17 cellular contexts compared by ENCODE assay signal in genomic region chr7:158403013-158403821, GRCh38.
DNase-seq lines count a peak whose midpoint lies in the region; ATAC-seq, FAIRE-seq and TF ChIP-seq lines count a peak whose summit lies in the region.
"Had no signal": no experiment of that assay in that cellular context is flagged by ENCODE, and none has a peak within 500 bp of the region (broad histone marks: within the 10 kb centered on the region; RNA-seq: fewer than 3 reads in every experiment).

No MANE protein-coding gene starts in this region.

- CTCF ChIA-PET in HepG2 (lab: Yijun Ruan, JAX; ENCODE audit: low intra/inter-chr PET ratio, low total read pairs): no interaction called here

- H4K91ac ChIP-seq in trophoblast cell (ENCODE audit: low read depth, low read length): no peak overlapping the region

- intact Hi-C loops in HepG2 (cut with micrococcal nuclease; ENCODE audit: unreplicated experiment) (no loop called here), right lobe of liver (cut with DNase I) (no loop called here), uterus (cut with DNase I; ENCODE audit: low total_unique reads) (no loop called here)

- POLR2A ChIA-PET in HepG2 (lab: Yijun Ruan, JAX): no interaction called here

- H4K8ac ChIP-seq in trophoblast cell (ENCODE audit: low read depth, low read length): no peak overlapping the region

- H3K36me3 ChIP-seq in HepG2 (replicated peaks in 1 of 2; ENCODE audit: control insufficient read depth in 1 of 2, insufficient read depth in 2 of 2, low read length in 2 of 2) (no peaks in the 10 kb centered on the region), right lobe of liver (no peaks in the 10 kb centered on the region), trophoblast cell (ENCODE audit: control insufficient read depth in 1 of 2, insufficient read depth in 2 of 2, low read length in 2 of 2) (no peaks in the 10 kb centered on the region), uterus (no peaks in the 10 kb centered on the region)
- H3K36me3 ChIP-seq: MG63, SJCRH30 had no signal

- H3K4me1 ChIP-seq in HepG2 (ENCODE audit: insufficient read depth, low read length): no peaks in the 10 kb centered on the region; the same call in 1 of the 2 replicates
- H3K4me1 ChIP-seq in right lobe of liver: no peaks in the 10 kb centered on the region
- H3K4me1 ChIP-seq in trophoblast cell (ENCODE audit: control insufficient read depth in 1 of 2, insufficient read depth in 2 of 2, low read length in 2 of 2): no peaks in the 10 kb centered on the region
- H3K4me1 ChIP-seq in uterus: no peaks in the 10 kb centered on the region
- H3K4me1 ChIP-seq: SJCRH30 had no signal

- H3K4ac ChIP-seq in trophoblast cell (ENCODE audit: low read depth, low read length): no peak overlapping the region

- no peak for TF ChIP-seq RAD21 in HepG2 (CRISPR knock-in tag; IDR thresholded peaks at IDR 0.05)

- WGBS in HepG2 (ENCODE audit: low lambda C conversion rate): 89% methylated on average over 14 of the region's 21 CpGs
- WGBS in right lobe of liver (ENCODE audit: insufficient coverage, low coverage, low lambda C conversion rate, missing lambda C conversion rate): 38% methylated on average over 9 of the region's 21 CpGs
- WGBS in trophoblast cell (ENCODE audit: extremely low coverage, insufficient coverage, insufficient read length): no CpG with 5 or more reads among the region's 21 CpGs

- H3K4me2 ChIP-seq in HepG2 (ENCODE audit: low read depth, low read length) (no peak overlapping the region), trophoblast cell (ENCODE audit: low read length) (no peak overlapping the region)

- no peak overlapping the region for H2BK120ac ChIP-seq in trophoblast cell (ENCODE audit: insufficient read depth, low read length, poor library complexity)

- H3K79me2 ChIP-seq in HepG2 (ENCODE audit: insufficient read depth, low read length) (no peaks in the 10 kb centered on the region), trophoblast cell (ENCODE audit: control insufficient read depth, insufficient read depth, low read length, poor library complexity) (no peaks in the 10 kb centered on the region)

- in situ Hi-C loops in HepG2 (cut with HindIII; ENCODE audit: extremely low pct_ligation_motif_present, low pct_unique_long_range_greater_than_20kb): no loop called here

- peaks cover 9% of the 10 kb centered on the region; the same call in 1 of the 2 replicates for H3K9me3 ChIP-seq in HepG2 (ENCODE audit: low read length)
- no peaks in the 10 kb centered on the region for H3K9me3 ChIP-seq in right lobe of liver
- H3K9me3 ChIP-seq in trophoblast cell (ENCODE audit: insufficient read depth, low read depth, low read length): peaks cover 10% of the 10 kb centered on the region
- H3K9me3 ChIP-seq in uterus: no peaks in the 10 kb centered on the region
- H3K9me3 ChIP-seq: MG63 had no signal

- ATAC-seq in HepG2: no peak; the same call in 2 of the 3 replicates
- no peak for ATAC-seq in right lobe of liver
- ATAC-seq in HG02938 (IDR thresholded peaks at IDR 0.05; ENCODE audit: unreplicated experiment): no peak
- ATAC-seq: HCT116 had no signal

- H4K20me1 ChIP-seq in HepG2 (ENCODE audit: insufficient read depth, low read length): peaks cover 49% of the 10 kb centered on the region

- no peak overlapping the region for H2AK5ac ChIP-seq in trophoblast cell (ENCODE audit: low read length)

- H4K12ac ChIP-seq in trophoblast cell (ENCODE audit: low read depth, low read length): no peak overlapping the region

- H2BK12ac ChIP-seq in trophoblast cell (ENCODE audit: low read length): no peak overlapping the region

- TF ChIP-seq POLR2A in HepG2 (IDR thresholded peaks at IDR 0.05; ENCODE audit: insufficient read depth in 1 of 2, low read depth in 2 of 2, low read length in 2 of 2) (no peak), right lobe of liver (IDR thresholded peaks at IDR 0.05) (no peak), uterus (IDR thresholded peaks at IDR 0.05) (no peak)

- no TSS peak for BruUV-seq in HepG2 (replicated peaks; lab: Mats Ljungman, UMichigan)

- DNase-seq in HepG2 (ENCODE audit: low spot score) (no peak), right lobe of liver (no peak), epithelial cell of prostate (ENCODE audit: low read depth, low spot score) (no peak), trophoblast cell (no peak), NCI-H510A (lab: John Stamatoyannopoulos, UW) (no peak), uterus (no peak)
- DNase-seq: COR-L47, KG1, MG63, NCI-H1105, NCI-H187, NCI-H2171 treated with DMSO at 0.1 percent for 48 hours had no signal

- H3K4me3 ChIP-seq in HepG2 (replicated peaks in 1 of 3; ENCODE audit: insufficient read depth in 1 of 3, low read depth in 2 of 3, low read length in 3 of 3): no peak overlapping the region
- H3K4me3 ChIP-seq in right lobe of liver: no peak overlapping the region
- H3K4me3 ChIP-seq in trophoblast cell (ENCODE audit: low read depth, low read length): no peak overlapping the region
- no peak overlapping the region for H3K4me3 ChIP-seq in uterus
- H3K4me3 ChIP-seq: MG63, SJCRH30 had no signal

- H3K14ac ChIP-seq in trophoblast cell (ENCODE audit: low read length): no peak overlapping the region

- FAIRE-seq in HepG2 (lab: Jason Lieb, UNC): no peak
- FAIRE-seq: GM18507, HTR-8/SVneo had no signal

- TF ChIP-seq EP300 in HepG2 (IDR thresholded peaks at IDR 0.05; ENCODE audit: low read depth in 2 of 2, low read length in 2 of 2) (no peak), HepG2 (CRISPR knock-in tag; IDR thresholded peaks at IDR 0.05; ENCODE audit: borderline replicate concordance) (no peak)

- H3K9ac ChIP-seq in HepG2 (ENCODE audit: insufficient read depth, low read depth, low read length): no peak overlapping the region
- H3K9ac ChIP-seq in trophoblast cell (ENCODE audit: low read length): peak overlapping the region; percentile 21

- H3K27me3 ChIP-seq in HepG2 (ENCODE audit: control insufficient read depth in 1 of 2, insufficient read depth in 2 of 2, low read length in 2 of 2) (no peaks in the 10 kb centered on the region), right lobe of liver (no peaks in the 10 kb centered on the region), trophoblast cell (ENCODE audit: insufficient read depth, low read length) (no peaks in the 10 kb centered on the region), uterus (no peaks in the 10 kb centered on the region)
- H3K27me3 ChIP-seq: MG63 had no signal

- no peak overlapping the region for H2BK5ac ChIP-seq in trophoblast cell (ENCODE audit: low read depth, low read length, poor library complexity)

- H3K18ac ChIP-seq in trophoblast cell (ENCODE audit: low read length): no peak overlapping the region

- no peak overlapping the region for H2AFZ ChIP-seq in HepG2 (ENCODE audit: low read length)
- no peak overlapping the region for H2AFZ ChIP-seq in trophoblast cell (ENCODE audit: insufficient read depth, low read length, poor library complexity)

- H3K23ac ChIP-seq in trophoblast cell (ENCODE audit: low read length): no peak overlapping the region

- H3K79me1 ChIP-seq in trophoblast cell (ENCODE audit: low read length): no peaks in the 10 kb centered on the region

- TF ChIP-seq CTCF in HepG2 (CRISPR knock-in tag; IDR thresholded peaks at IDR 0.05): no peak
- no peak for TF ChIP-seq CTCF in right lobe of liver (IDR thresholded peaks at IDR 0.05)
- no peak for TF ChIP-seq CTCF in uterus (IDR thresholded peaks at IDR 0.05)

- H3K27ac ChIP-seq in HepG2 (ENCODE audit: extremely low read length, insufficient read depth, low read length) (no peak overlapping the region), right lobe of liver (no peak overlapping the region), epithelial cell of prostate (peak overlapping the region; percentile 52), trophoblast cell (ENCODE audit: low read depth, low read length) (no peak overlapping the region), uterus (no peak overlapping the region)
- H3K27ac ChIP-seq: SJCRH30 had no signal

TF ChIP-seq in HepG2, 621 proteins besides CTCF, POLR2A, EP300 and RAD21 (continues in another document):
- no peak for TF ChIP-seq TFE3 (CRISPR knock-in tag; IDR thresholded peaks at IDR 0.05)
- TF ChIP-seq NBN (conservative IDR thresholded peaks at IDR 0.05): no peak
- no peak for TF ChIP-seq ZNF354B (CRISPR knock-in tag; IDR thresholded peaks at IDR 0.05)
- TF ChIP-seq ZNF17 (CRISPR knock-in tag; IDR thresholded peaks at IDR 0.05): no peak
- peak; percentile 58 for TF ChIP-seq MNT (IDR thresholded peaks at IDR 0.05)
- TF ChIP-seq ZNF552 (CRISPR knock-in tag; IDR thresholded peaks at IDR 0.05; ENCODE audit: borderline replicate concordance): no peak
- TF ChIP-seq ZNF414 (CRISPR knock-in tag; IDR thresholded peaks at IDR 0.05): no peak
